Comparison of ENCODE assay signal across 8 cellular contexts in genomic region chr9:114397848-114398605, GRCh38. TPM values are rescaled to one million over a fixed set of nuclear protein-coding genes. Genes with fewer than 3 reads are reported as not detected.
A peak's percentile ranks its signal among the peaks of the same experiment; 100 is the strongest.
DNase-seq lines count a peak whose midpoint lies in the region; ATAC-seq and TF ChIP-seq lines count a peak whose summit lies in the region.

No MANE protein-coding gene starts in this region.

- intact Hi-C loops in aorta (cut with DNase I) = no loop called here

- H3K4me1 ChIP-seq in aorta (ENCODE audit: control insufficient read depth in 1 of 2, insufficient read depth in 2 of 2, low read length in 2 of 2) = peaks cover 0 to 2% of the 10 kb centered on the region in 2 donors

- in situ Hi-C loops in GM13977 (cut with MboI; ENCODE audit: low pct_unique_long_range_greater_than_20kb, low sequenced_read_pairs, unreplicated experiment) = no loop called here

- H3K4me3 ChIP-seq in aorta (ENCODE audit: low read length in 2 of 2) = peak overlapping the region; percentile 56 to 76

- H3K27ac ChIP-seq in aorta (ENCODE audit: low read depth in 1 of 2, low read length in 2 of 2) = peak overlapping the region in 1 of 2 donors; percentile 78

- TF ChIP-seq CTCF in GM13977 (IDR thresholded peaks at IDR 0.05; ENCODE audit: extremely low read depth, insufficient read depth, missing control alignments) = no peak

- ATAC-seq in HG02840 (IDR thresholded peaks at IDR 0.05; ENCODE audit: low FRiP score, unreplicated experiment) (peak; percentile 87), aorta (ENCODE audit: low FRiP score) (peak; percentile 95)

- H3K9me3 ChIP-seq in aorta (ENCODE audit: control insufficient read depth, low read length) = no peaks in the 10 kb centered on the region

- peak; percentile 98 for DNase-seq in GM13977 (ENCODE audit: low spot score)
- peak; percentile 89 for DNase-seq in NCI-H146 (lab: John Stamatoyannopoulos, UW)
- peak; percentile 91 to 95 (median 94) for DNase-seq in T-helper 2 cell
- peak; percentile 54 to 96 (median 88) for DNase-seq in anterior cingulate cortex (lab: John Stamatoyannopoulos, UW)
- peak; percentile 98 for DNase-seq in hepatic stellate cell (ENCODE audit: low spot score)
- peak; percentile 76 for DNase-seq in renal cortical epithelial cell (ENCODE audit: low read depth)
- DNase-seq in aorta = peak; percentile 98 to 99

- H3K27me3 ChIP-seq in aorta (ENCODE audit: control insufficient read depth in 1 of 2, insufficient read depth in 2 of 2, low read length in 1 of 2) = no peaks in the 10 kb centered on the region

- WGBS in aorta, 2 donors = 0% methylated on average over 57 to 66 of the region's 66 CpGs

- H3K36me3 ChIP-seq in aorta (ENCODE audit: control insufficient read depth in 1 of 2, insufficient read depth in 2 of 2, low read length in 1 of 2) = no peaks in the 10 kb centered on the region

RNA-seq across cellular contexts. Expression of gene AKNA, which starts 10.2 kb away (rescaled TPM):
- 7.8 and 22.0 TPM in 2 replicates for total RNA-seq in renal cortical epithelial cell
- 10 to 100 TPM; 36.5 to 56.0 TPM for total RNA-seq in aorta
- polyA plus RNA-seq in aorta = 10 to 100 TPM; 11.9 to 27.5 TPM
